Comparison of ENCODE assay signal across 26 cellular contexts in the genomic region with DNA sequence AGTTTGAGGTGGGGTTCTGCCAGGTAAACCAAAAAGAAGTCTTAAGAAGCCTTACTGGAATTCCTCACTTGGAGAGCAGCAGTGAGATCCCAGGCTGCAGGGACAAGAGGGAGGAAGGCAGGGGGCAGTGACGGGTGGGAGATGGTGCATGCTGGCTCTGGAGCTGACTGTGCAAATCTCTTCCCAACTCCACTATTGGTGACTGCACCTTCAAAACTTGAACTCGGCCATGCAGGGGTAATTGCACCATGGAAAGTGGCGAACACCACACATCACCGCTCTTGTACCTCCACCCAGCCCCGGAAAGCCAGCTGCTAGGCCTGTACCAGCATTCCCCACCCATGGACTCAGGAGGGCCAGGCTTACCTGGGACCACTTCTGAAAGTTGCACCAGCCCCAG. TPM values are rescaled to one million over a fixed set of nuclear protein-coding genes. Genes with fewer than 3 reads are reported as not detected.
A peak's percentile ranks its signal among the peaks of the same experiment; 100 is the strongest.
DNase-seq lines count a peak whose midpoint lies in the region; ATAC-seq, FAIRE-seq and TF ChIP-seq lines count a peak whose summit lies in the region.
"Had no signal": no experiment of that assay in that cellular context is flagged by ENCODE, and none has a peak within 500 bp of the region (broad histone marks: within the 10 kb centered on the region; RNA-seq: fewer than 3 reads in every experiment).

No MANE protein-coding gene starts in this region.

- no peak overlapping the region for H3K4me2 ChIP-seq in H9 (ENCODE audit: insufficient read depth, insufficient read length, low read length)
- no peak overlapping the region for H3K4me2 ChIP-seq in endothelial cell of umbilical vein (ENCODE audit: insufficient read depth, low read length)

- peak overlapping the region in 2 of 3 donors; percentile 48 to 82 for H3K27ac Mint-ChIP-seq in CD4-positive, CD25-positive, alpha-beta regulatory T cell
- H3K27ac Mint-ChIP-seq in H9: peak overlapping the region in 1 of 3 experiments; percentile 6; a peak in 1 of 7 replicates
- H3K27ac Mint-ChIP-seq: activated naive CD8-positive, alpha-beta T cell treated with anti-CD3 and anti-CD28 coated beads, Interleukin-2, amount 10 ng/mL, durations not matched to agents 7 days and 5 days; T-helper 1 cell treated with Interleukin-12 subunit alpha and Interleukin-12 subunit beta and Interleukin-4 antibody, amounts not matched to agents 30 μg/mL and 1 μg/mL, for 36 hours had no signal

- H3K4me3 ChIP-seq in CD4-positive, CD25-positive, alpha-beta regulatory T cell (ENCODE audit: low read depth, low read length): no peak overlapping the region
- no peak overlapping the region for H3K4me3 ChIP-seq in endothelial cell of umbilical vein (replicated peaks in 1 of 3; ENCODE audit: insufficient read depth in 1 of 3, low read depth in 1 of 3, low read length in 3 of 3)
- H3K4me3 ChIP-seq: SK-N-MC had no signal

- BruUV-seq in endothelial cell of umbilical vein (replicated peaks; lab: Mats Ljungman, UMichigan): no TSS peak

- H4K91ac ChIP-seq in H9 (ENCODE audit: insufficient read length, low read depth, low read length): no peak overlapping the region

- H3K9me3 Mint-ChIP-seq in CD4-positive, CD25-positive, alpha-beta regulatory T cell: peaks cover 0 to 2% (median 0%) of the 10 kb centered on the region in 7 donors
- H3K9me3 Mint-ChIP-seq in H9: no peaks in the 10 kb centered on the region; a peak in 1 of 5 replicates
- H3K9me3 Mint-ChIP-seq: activated naive CD8-positive, alpha-beta T cell treated with anti-CD3 and anti-CD28 coated beads, Interleukin-2, amount 10 ng/mL, durations not matched to agents 7 days and 5 days; T-helper 1 cell treated with Interleukin-12 subunit alpha and Interleukin-12 subunit beta and Interleukin-4 antibody, amounts not matched to agents 30 μg/mL and 1 μg/mL, for 36 hours had no signal

- no peaks in the 10 kb centered on the region for H4K20me1 ChIP-seq in H9 (ENCODE audit: control insufficient read depth, insufficient read depth, insufficient read length)
- H4K20me1 ChIP-seq in endothelial cell of umbilical vein (replicated peaks; ENCODE audit: control insufficient read depth, extremely low read depth, insufficient read depth, low read length): no peaks in the 10 kb centered on the region

- H2BK120ac ChIP-seq in H9 (ENCODE audit: low read depth, low read length, poor library complexity, severe bottlenecking): no peak overlapping the region

- H3K36me3 ChIP-seq in CD4-positive, CD25-positive, alpha-beta regulatory T cell (ENCODE audit: control insufficient read depth, insufficient read depth, low read length): peaks cover 32% of the 10 kb centered on the region
- H3K36me3 ChIP-seq in endothelial cell of umbilical vein (ENCODE audit: control insufficient read depth in 2 of 2, extremely low read depth in 1 of 2, insufficient read depth in 2 of 2, low read length in 2 of 2): peaks cover 0 to 21% of the 10 kb centered on the region in 2 experiments

- no peak overlapping the region for H3T11ph ChIP-seq in H9 (ENCODE audit: low read length)

- no peak overlapping the region for H2AK5ac ChIP-seq in H9 (ENCODE audit: insufficient read length, low read length)

- no peak overlapping the region for H2BK20ac ChIP-seq in H9 (ENCODE audit: low read depth, low read length, poor library complexity, severe bottlenecking)

- no peaks in the 10 kb centered on the region for H3K23me2 ChIP-seq in H9 (ENCODE audit: insufficient read length, low read depth, low read length, poor library complexity, severe bottlenecking)

- FAIRE-seq in endothelial cell of umbilical vein (lab: Jason Lieb, UNC): peak; percentile 12
- FAIRE-seq: astrocyte, TTC549 had no signal

- no peak overlapping the region for H2BK12ac ChIP-seq in H9 (ENCODE audit: insufficient read length, low read depth, low read length)

- H3K36me3 Mint-ChIP-seq in CD4-positive, CD25-positive, alpha-beta regulatory T cell: peaks cover 33% of the 10 kb centered on the region
- H3K36me3 Mint-ChIP-seq in H9 (ENCODE audit: insufficient read depth in 1 of 3, low read depth in 3 of 3): peaks cover 23 to 64% (median 35%) of the 10 kb centered on the region in 3 experiments

- H3K14ac ChIP-seq in H9 (ENCODE audit: insufficient read depth, low read length): no peak overlapping the region

- POLR2A ChIA-PET in endothelial cell of umbilical vein (lab: Charles Lee): no interaction called here

- H3K9me1 ChIP-seq in endothelial cell of umbilical vein (replicated peaks; ENCODE audit: control insufficient read depth, extremely low read depth, insufficient read depth, low read length): no peaks in the 10 kb centered on the region

- no peak overlapping the region for H3K56ac ChIP-seq in H9 (ENCODE audit: insufficient read length, low read depth, low read length)

- H3K9ac ChIP-seq in H9 (ENCODE audit: extremely low read depth, insufficient read length, low read length) (no peak overlapping the region), endothelial cell of umbilical vein (replicated peaks; ENCODE audit: extremely low read depth, insufficient read depth, low read length) (no peak overlapping the region)
- H3K9ac ChIP-seq: parathyroid adenoma had no signal

- no peak overlapping the region for H3K4me3 Mint-ChIP-seq in CD4-positive, CD25-positive, alpha-beta regulatory T cell
- no peak overlapping the region for H3K4me3 Mint-ChIP-seq in H9
- H3K4me3 Mint-ChIP-seq: activated naive CD8-positive, alpha-beta T cell treated with anti-CD3 and anti-CD28 coated beads, Interleukin-2, amount 10 ng/mL, durations not matched to agents 7 days and 5 days; neural crest cell; T-helper 1 cell treated with Interleukin-12 subunit alpha and Interleukin-12 subunit beta and Interleukin-4 antibody, amounts not matched to agents 30 μg/mL and 1 μg/mL, for 36 hours had no signal

- H3K79me2 ChIP-seq in H9 (ENCODE audit: insufficient read depth, low read length): no peaks in the 10 kb centered on the region
- H3K79me2 ChIP-seq in endothelial cell of umbilical vein (ENCODE audit: control insufficient read depth, insufficient read depth, low read length): no peaks in the 10 kb centered on the region
- H3K79me2 ChIP-seq: parathyroid adenoma had no signal

- H2BK5ac ChIP-seq in H9 (ENCODE audit: insufficient read length, low read length): no peak overlapping the region

- dilution Hi-C loops in endothelial cell of umbilical vein (cut with MboI; ENCODE audit: extremely low pct_ligation_motif_present, low sequenced_read_pairs): no loop called here

- H3K9me3 ChIP-seq in CD4-positive, CD25-positive, alpha-beta regulatory T cell (ENCODE audit: control insufficient read depth in 2 of 2, low read length in 2 of 2): no peaks in the 10 kb centered on the region
- H3K9me3 ChIP-seq in H9 (ENCODE audit: control insufficient read depth, low read depth, low read length): no peaks in the 10 kb centered on the region
- no peaks in the 10 kb centered on the region for H3K9me3 ChIP-seq in endothelial cell of umbilical vein (replicated peaks; ENCODE audit: control insufficient read depth, insufficient read depth, low read length)
- H3K9me3 ChIP-seq: BE2C had no signal

- TF ChIP-seq CTCF in H9 (conservative IDR thresholded peaks at IDR 0.05) (no peak), endothelial cell of umbilical vein (IDR thresholded peaks at IDR 0.05; ENCODE audit: extremely low read depth in 1 of 2, insufficient read depth in 1 of 2, low read depth in 1 of 2, low read length in 2 of 2) (no peak)

- CTCF ChIA-PET in endothelial cell of umbilical vein (lab: Charles Lee): no interaction called here

- DNase-seq in CD4-positive, CD25-positive, alpha-beta regulatory T cell: no peak
- DNase-seq in H9 (peak; percentile 40), endothelial cell of umbilical vein (ENCODE audit: low read depth, low spot score) (no peak), sciatic nerve (ENCODE audit: low spot score) (no peak), NAMALWA (ENCODE audit: low spot score) (no peak), NCI-H526 treated with DMSO at 0.1 percent for 48 hours (lab: John Stamatoyannopoulos, UW) (no peak), GM19240 (ENCODE audit: insufficient read length, low spot score) (no peak), islet precursor cell (no peak)
- DNase-seq: ACHN; activated gamma-delta T cell treated with Interleukin-2 at 50 U/mL for 16 hours; activated naive CD8-positive, alpha-beta T cell treated with anti-CD3 and anti-CD28 coated beads, Interleukin-2, amount 10 ng/mL, durations not matched to agents 7 days and 5 days; BE2C; DMS53; mesenchymal stem cell; NCI-H1105; NCI-H187 treated with DMSO at 0.1 percent for 48 hours; NCI-H2171 treated with DMSO at 0.1 percent for 48 hours; NCI-H510A; stimulated activated CD8-positive, alpha-beta memory T cell treated with anti-CD3 and anti-CD28 coated beads, Interleukin-4, amount 100 ng/mL, for 48 hours; trophoblast cell had no signal

- no peak for TF ChIP-seq POLR2A in endothelial cell of umbilical vein (IDR thresholded peaks at IDR 0.05; ENCODE audit: low read depth, low read length)

- ATAC-seq in CD4-positive, CD25-positive, alpha-beta regulatory T cell (ENCODE audit: low read depth in 2 of 2): no peak
- peak; percentile 21 for ATAC-seq in sciatic nerve

- H3K23ac ChIP-seq in H9 (ENCODE audit: insufficient read length, low read depth, low read length): no peak overlapping the region

- H3K79me1 ChIP-seq in H9 (ENCODE audit: insufficient read depth, low read depth, low read length, poor library complexity, severe bottlenecking): no peaks in the 10 kb centered on the region

- peaks cover 0 to 7% (median 1%) of the 10 kb centered on the region in 4 donors for H3K4me1 Mint-ChIP-seq in CD4-positive, CD25-positive, alpha-beta regulatory T cell
- no peaks in the 10 kb centered on the region for H3K4me1 Mint-ChIP-seq in H9
- H3K4me1 Mint-ChIP-seq: activated naive CD8-positive, alpha-beta T cell treated with anti-CD3 and anti-CD28 coated beads, Interleukin-2, amount 10 ng/mL, durations not matched to agents 7 days and 5 days; neural crest cell had no signal

- intact Hi-C loops in endothelial cell of umbilical vein (cut with micrococcal nuclease): no loop called here
- intact Hi-C loops in sciatic nerve (cut with DNase I): no loop called here

- no peak overlapping the region for H4K5ac ChIP-seq in H9 (ENCODE audit: insufficient read length, low read depth, low read length)

- no peak overlapping the region for H2BK15ac ChIP-seq in H9 (ENCODE audit: low read depth, low read length)

- no peak overlapping the region for H3K4ac ChIP-seq in H9 (ENCODE audit: low read depth, low read length)

- H3K4me1 ChIP-seq in CD4-positive, CD25-positive, alpha-beta regulatory T cell (ENCODE audit: control insufficient read depth, insufficient read depth, low read length, poor library complexity, severe bottlenecking): no peaks in the 10 kb centered on the region
- no peaks in the 10 kb centered on the region for H3K4me1 ChIP-seq in H9 (ENCODE audit: insufficient read depth, low read length)
- H3K4me1 ChIP-seq in endothelial cell of umbilical vein (ENCODE audit: control insufficient read depth, extremely low read depth, insufficient read depth, low read length): no peaks in the 10 kb centered on the region
- H3K4me1 ChIP-seq: BE2C, parathyroid adenoma had no signal

- H4K8ac ChIP-seq in H9 (replicated peaks; ENCODE audit: insufficient read length, low read depth, low read length): no peak overlapping the region

- H3K27me3 Mint-ChIP-seq in CD4-positive, CD25-positive, alpha-beta regulatory T cell: no peaks in the 10 kb centered on the region
- H3K27me3 Mint-ChIP-seq in H9 (ENCODE audit: low read depth): no peaks in the 10 kb centered on the region
- H3K27me3 Mint-ChIP-seq: activated naive CD8-positive, alpha-beta T cell treated with anti-CD3 and anti-CD28 coated beads, Interleukin-2, amount 10 ng/mL, durations not matched to agents 7 days and 5 days had no signal

- H3K27ac ChIP-seq in CD4-positive, CD25-positive, alpha-beta regulatory T cell (ENCODE audit: insufficient read depth, low read length, poor library complexity, severe bottlenecking): no peak overlapping the region
- H3K27ac ChIP-seq in H9 (ENCODE audit: insufficient read length, low read depth, low read length) (no peak overlapping the region), endothelial cell of umbilical vein (ENCODE audit: insufficient read depth, low read depth, low read length) (no peak overlapping the region)
- H3K27ac ChIP-seq: SK-N-MC had no signal

- WGBS in H9 (ENCODE audit: extremely low coverage, insufficient read length, low lambda C conversion rate): no CpG with 5 or more reads among the region's 5 CpGs

- no peak overlapping the region for H2AFZ ChIP-seq in H9 (ENCODE audit: low read length)
- no peak overlapping the region for H2AFZ ChIP-seq in endothelial cell of umbilical vein (ENCODE audit: low read depth, low read length)
- H2AFZ ChIP-seq: parathyroid adenoma had no signal

- H3K27me3 ChIP-seq in CD4-positive, CD25-positive, alpha-beta regulatory T cell (ENCODE audit: control insufficient read depth, insufficient read depth, low read length): no peaks in the 10 kb centered on the region
- no peaks in the 10 kb centered on the region for H3K27me3 ChIP-seq in H9 (ENCODE audit: insufficient read depth, low read length)
- no peaks in the 10 kb centered on the region for H3K27me3 ChIP-seq in endothelial cell of umbilical vein (ENCODE audit: control insufficient read depth in 2 of 2, insufficient read depth in 2 of 2, low read length in 2 of 2)
- H3K27me3 ChIP-seq: BE2C had no signal

- H3K18ac ChIP-seq in H9 (ENCODE audit: insufficient read length, low read depth, low read length): no peak overlapping the region

RNA-seq across cellular contexts. Expression of a gene that starts 51.4 kb away (rescaled TPM):
- 90.2 TPM for total RNA-seq in CD4-positive, CD25-positive, alpha-beta regulatory T cell
- polyA plus RNA-seq in CD4-positive, CD25-positive, alpha-beta regulatory T cell: 10 to 100 TPM; 64.7 to 82.1 (median 74.3) TPM
- total RNA-seq in H9 (2021): 33.4 and 33.8 TPM in 2 replicates
- 58.9 and 61.9 TPM in 2 replicates for total RNA-seq in endothelial cell of umbilical vein
- 29.7 and 35.3 TPM in 2 replicates for polyA plus RNA-seq in endothelial cell of umbilical vein
- 48.8 and 51.7 TPM in 2 replicates for polyA plus RNA-seq in endothelial cell of umbilical vein (2011; cell fraction: cytosol; rRNA removed)
- 43.0 and 46.3 TPM in 2 replicates for polyA plus RNA-seq in endothelial cell of umbilical vein (2011; cell fraction: nucleus; rRNA removed)
- 39.2 and 43.2 TPM in 2 replicates for polyA plus RNA-seq in endothelial cell of umbilical vein (2012)
- polyA minus RNA-seq in endothelial cell of umbilical vein: 42.5 and 44.7 TPM in 2 replicates
- polyA minus RNA-seq in endothelial cell of umbilical vein (2011; cell fraction: cytosol; rRNA and poly(A)+ RNA removed): 8.6 TPM
- 19.7 and 22.6 TPM in 2 replicates for polyA minus RNA-seq in endothelial cell of umbilical vein (2011; cell fraction: nucleus; rRNA and poly(A)+ RNA removed)
- 31.1 TPM for total RNA-seq in sciatic nerve
